16 cellular contexts compared by ENCODE assay signal in the genomic region with DNA sequence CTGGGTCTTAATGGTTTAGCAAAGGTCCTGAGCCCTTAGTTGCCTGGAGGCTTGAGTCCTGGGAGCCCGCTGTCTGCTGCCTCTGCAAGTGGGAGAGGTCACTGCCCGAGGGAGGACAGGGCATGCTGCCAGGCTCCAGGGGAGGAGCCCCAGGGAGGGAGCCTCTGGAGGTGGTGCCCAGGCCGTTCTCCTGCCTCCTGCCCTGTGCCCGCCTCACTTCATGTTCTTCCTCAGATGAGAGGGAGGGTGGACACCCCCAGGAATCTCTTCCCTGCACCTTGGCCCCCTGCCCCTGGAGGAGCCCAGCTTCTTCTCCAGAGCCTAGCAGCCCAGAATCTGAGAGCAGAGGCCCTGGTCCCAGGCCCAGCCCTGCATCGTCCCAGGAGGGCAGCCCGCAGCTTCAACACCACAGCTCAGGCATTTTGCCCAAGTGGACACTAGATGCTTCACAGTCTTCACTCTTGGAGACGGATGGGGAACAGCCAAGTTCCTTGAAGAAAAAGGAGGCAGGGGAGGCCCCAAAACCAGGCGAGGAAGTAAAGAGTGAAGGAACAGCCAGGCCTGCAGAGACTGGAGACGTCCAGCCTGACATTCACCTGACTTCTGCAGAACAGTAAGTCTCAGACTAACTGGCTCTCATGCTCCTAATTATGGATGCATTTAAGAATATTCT. TPM values are rescaled to one million over a fixed set of nuclear protein-coding genes. Genes with fewer than 3 reads are reported as not detected.
A peak's percentile ranks its signal among the peaks of the same experiment; 100 is the strongest.
DNase-seq lines count a peak whose midpoint lies in the region; ATAC-seq lines count a peak whose summit lies in the region.
"Had no signal": no experiment of that assay in that cellular context is flagged by ENCODE, and none has a peak within 500 bp of the region (broad histone marks: within the 10 kb centered on the region; RNA-seq: fewer than 3 reads in every experiment).

No MANE protein-coding gene starts in this region.

- H4K91ac ChIP-seq in trophoblast cell (ENCODE audit: low read depth, low read length): peak overlapping the region; percentile 43

- no peak for DNase-seq in T-helper 2 cell treated with Interferon-gamma antibody and Interleukin-4, amounts not matched to agents 5 μg/mL and 100 μg/mL, for 36 hours (ENCODE audit: low spot score)
- DNase-seq in T-helper 2 cell (no peak), T-helper 17 cell (no peak), left ventricle myocardium superior (peak; percentile 51), trophoblast cell (no peak), SW480 (ENCODE audit: low spot score) (no peak)
- DNase-seq: 8988T had no signal

- intact Hi-C loops in left ventricle myocardium superior (cut with micrococcal nuclease): no loop called here

- H3K4me2 ChIP-seq in trophoblast cell (ENCODE audit: low read length): no peak overlapping the region
- H3K4me2 ChIP-seq: KMS-11 had no signal

- H3K36me3 Mint-ChIP-seq in T-helper 2 cell treated with Interferon-gamma antibody and Interleukin-4, amounts not matched to agents 5 μg/mL and 100 μg/mL, for 36 hours (ENCODE audit: low read depth): peaks cover 71% of the 10 kb centered on the region
- H3K36me3 Mint-ChIP-seq in T-helper 17 cell (ENCODE audit: low read depth): peaks cover 11% of the 10 kb centered on the region

- ATAC-seq in T-helper 17 cell (no peak), left ventricle myocardium superior (peak; percentile 68), HG03108 (IDR thresholded peaks at IDR 0.05; ENCODE audit: unreplicated experiment) (no peak), GM18511 (IDR thresholded peaks at IDR 0.05; ENCODE audit: unreplicated experiment) (no peak)
- ATAC-seq: Panc1 had no signal

- peaks cover 2% of the 10 kb centered on the region for H3K79me1 ChIP-seq in trophoblast cell (ENCODE audit: low read length)

- no peak overlapping the region for H2BK120ac ChIP-seq in trophoblast cell (ENCODE audit: insufficient read depth, low read length, poor library complexity)

- H3K27me3 Mint-ChIP-seq in T-helper 2 cell treated with Interferon-gamma antibody and Interleukin-4, amounts not matched to agents 5 μg/mL and 100 μg/mL, for 36 hours (ENCODE audit: low read depth): no peaks in the 10 kb centered on the region
- no peaks in the 10 kb centered on the region for H3K27me3 Mint-ChIP-seq in T-helper 17 cell

- no peaks in the 10 kb centered on the region for H3K79me2 ChIP-seq in trophoblast cell (ENCODE audit: control insufficient read depth, insufficient read depth, low read length, poor library complexity)

- H2AK5ac ChIP-seq in trophoblast cell (ENCODE audit: low read length): no peak overlapping the region

- H3K27me3 ChIP-seq in trophoblast cell (ENCODE audit: insufficient read depth, low read length): no peaks in the 10 kb centered on the region
- H3K27me3 ChIP-seq: suprapubic skin had no signal

- no peak overlapping the region for H3K4ac ChIP-seq in trophoblast cell (ENCODE audit: low read depth, low read length)

- H2AFZ ChIP-seq in trophoblast cell (ENCODE audit: insufficient read depth, low read length, poor library complexity): peak overlapping the region; percentile 12

- peak overlapping the region; percentile 27 for H3K14ac ChIP-seq in trophoblast cell (ENCODE audit: low read length)

- no peak overlapping the region for H3K9ac ChIP-seq in trophoblast cell (ENCODE audit: low read length)
- H3K9ac ChIP-seq: KMS-11 had no signal

- H3K27ac Mint-ChIP-seq in T-helper 2 cell treated with Interferon-gamma antibody and Interleukin-4, amounts not matched to agents 5 μg/mL and 100 μg/mL, for 36 hours: peak overlapping the region; percentile 21
- H3K27ac Mint-ChIP-seq in T-helper 17 cell: peak overlapping the region; percentile 87

- H3K4me1 ChIP-seq in trophoblast cell (ENCODE audit: control insufficient read depth in 1 of 2, insufficient read depth in 2 of 2, low read length in 2 of 2): peaks cover 0 to 6% of the 10 kb centered on the region in 2 experiments
- H3K4me1 ChIP-seq: HAP-1, prostate gland had no signal

- H3K27ac ChIP-seq in trophoblast cell (ENCODE audit: low read depth, low read length): no peak overlapping the region
- H3K27ac ChIP-seq: coronary artery, KMS-11, prostate gland, suprapubic skin had no signal

- H3K9me3 Mint-ChIP-seq in T-helper 2 cell treated with Interferon-gamma antibody and Interleukin-4, amounts not matched to agents 5 μg/mL and 100 μg/mL, for 36 hours: no peaks in the 10 kb centered on the region

- H4K8ac ChIP-seq in trophoblast cell (ENCODE audit: low read depth, low read length): no peak overlapping the region

- H3K4me3 ChIP-seq in trophoblast cell (ENCODE audit: low read depth, low read length): no peak overlapping the region
- H3K4me3 ChIP-seq: coronary artery, HAP-1, prostate gland, suprapubic skin had no signal

- WGBS in trophoblast cell (ENCODE audit: extremely low coverage, insufficient coverage, insufficient read length): no CpG with 5 or more reads among the region's 9 CpGs

- no peak overlapping the region for H4K12ac ChIP-seq in trophoblast cell (ENCODE audit: low read depth, low read length)

- H3K9me3 ChIP-seq in T-helper 17 cell (ENCODE audit: control insufficient read depth, low read length, poor library complexity, severe bottlenecking): no peaks in the 10 kb centered on the region
- peaks cover 1% of the 10 kb centered on the region for H3K9me3 ChIP-seq in trophoblast cell (ENCODE audit: insufficient read depth, low read depth, low read length)
- H3K9me3 ChIP-seq: HAP-1, prostate gland, suprapubic skin had no signal

- H3K23ac ChIP-seq in trophoblast cell (ENCODE audit: low read length): no peak overlapping the region

- peaks cover 59% of the 10 kb centered on the region for H3K4me1 Mint-ChIP-seq in T-helper 2 cell treated with Interferon-gamma antibody and Interleukin-4, amounts not matched to agents 5 μg/mL and 100 μg/mL, for 36 hours (ENCODE audit: low read depth)
- H3K4me1 Mint-ChIP-seq in T-helper 17 cell: peaks cover 59% of the 10 kb centered on the region

- H2BK5ac ChIP-seq in trophoblast cell (ENCODE audit: low read depth, low read length, poor library complexity): no peak overlapping the region

- peak overlapping the region; percentile 30 for H2BK12ac ChIP-seq in trophoblast cell (ENCODE audit: low read length)

- peak overlapping the region; percentile 21 for H3K4me3 Mint-ChIP-seq in T-helper 2 cell treated with Interferon-gamma antibody and Interleukin-4, amounts not matched to agents 5 μg/mL and 100 μg/mL, for 36 hours
- H3K4me3 Mint-ChIP-seq in T-helper 17 cell: no peak overlapping the region

- H3K18ac ChIP-seq in trophoblast cell (ENCODE audit: low read length): peak overlapping the region; percentile 44

- H3K36me3 ChIP-seq in trophoblast cell (ENCODE audit: control insufficient read depth in 1 of 2, insufficient read depth in 2 of 2, low read length in 2 of 2): peaks cover 10 to 15% of the 10 kb centered on the region in 2 experiments
- H3K36me3 ChIP-seq: HAP-1, prostate gland had no signal

RNA-seq across cellular contexts. Expression of gene PSD4, which starts 12.0 kb away (rescaled TPM):
- total RNA-seq in T-helper 17 cell (100 to 1,000 TPM; 141 to 160 TPM), left ventricle myocardium superior (2.9 TPM)
- polyA plus RNA-seq in trophoblast cell (2013): 18.6 and 18.8 TPM in 2 replicates

RNA-seq across cellular contexts. Expression of gene IL1RN, which starts 58.4 kb away (rescaled TPM):
- total RNA-seq in T-helper 17 cell (1 to 10 TPM in 1 of 2 donors, under 1 TPM in 1; 0.68 to 1.2 TPM), left ventricle myocardium superior (0.57 TPM)
- polyA plus RNA-seq in trophoblast cell (2013): 0.33 and 0.37 TPM in 2 replicates
- total RNA-seq: fibroblast of villous mesenchyme had no signal

Comparison
In these comparisons a context has a peak if more than half of its experiments do, and no peak if none do; other contexts are left out.
1. RNA of gene PSD4, which starts 12.0 kb away (total RNA-seq): 141 to 160 TPM in T-helper 17 cell; 2.9 TPM in left ventricle myocardium superior (single experiment); every median in the first group is over 10 times any median in the second.